Comparison of ENCODE assay signal across 12 cellular contexts in the genomic region with DNA sequence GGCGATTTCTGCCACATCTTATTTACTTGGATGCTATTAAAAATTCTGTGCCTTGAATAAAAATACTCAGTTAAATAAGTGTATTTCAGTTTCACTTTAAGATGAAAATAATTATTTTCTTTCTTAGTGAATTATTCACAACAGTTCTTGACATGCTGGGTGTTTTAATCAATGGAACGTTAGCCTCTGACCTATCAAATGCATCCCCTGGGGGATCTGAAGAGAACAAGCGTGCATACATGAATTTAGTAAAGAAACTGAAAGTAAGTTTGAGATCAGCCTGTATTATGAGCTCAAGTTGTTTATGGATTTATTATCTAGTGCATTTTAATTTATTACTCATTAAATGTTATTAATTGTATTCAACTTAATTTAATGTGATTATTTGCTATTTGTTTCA. TPM values are rescaled to one million over a fixed set of nuclear protein-coding genes. Genes with fewer than 3 reads are reported as not detected.
DNase-seq lines count a peak whose midpoint lies in the region; ATAC-seq and TF ChIP-seq lines count a peak whose summit lies in the region.
"Had no signal": no experiment of that assay in that cellular context is flagged by ENCODE, and none has a peak within 500 bp of the region (broad histone marks: within the 10 kb centered on the region; RNA-seq: fewer than 3 reads in every experiment).

No MANE protein-coding gene starts in this region.

- no peaks in the 10 kb centered on the region for H3K36me3 Mint-ChIP-seq in activated naive CD4-positive, alpha-beta T cell treated with anti-CD3 and anti-CD28 coated beads, Interleukin-2, amount 50 U/mL, for 72 hours
- H3K36me3 Mint-ChIP-seq: CD4-positive, CD25-positive, alpha-beta regulatory T cell had no signal

- H3K27me3 ChIP-seq in BLaER1 (no peaks in the 10 kb centered on the region), fibroblast of lung (ENCODE audit: control insufficient read depth, insufficient read depth, low read length) (no peaks in the 10 kb centered on the region)

- peak in 1 of 2 donors; percentile 21 for DNase-seq in fibroblast of lung (ENCODE audit: low read depth in 2 of 2)
- no peak for DNase-seq in HT-29 (ENCODE audit: low spot score)
- no peak for DNase-seq in central memory CD4-positive, alpha-beta T cell
- DNase-seq in T1000 (lab: John Stamatoyannopoulos, UW), result no peak
- no peak for DNase-seq in activated naive CD4-positive, alpha-beta T cell treated with anti-CD3 and anti-CD28 coated beads, Interleukin-2, amount 50 U/mL, for 72 hours (ENCODE audit: low spot score in 2 of 2)
- DNase-seq: PC-3 had no signal

- H2AFZ ChIP-seq in fibroblast of lung (ENCODE audit: low read length), result peak overlapping the region; percentile 70

- H3K4me3 ChIP-seq in BLaER1 (no peak overlapping the region), fibroblast of lung (replicated peaks in 1 of 4; ENCODE audit: control extremely low read depth in 1 of 4, insufficient read depth in 1 of 4, low read depth in 3 of 4, low read length in 4 of 4) (peak overlapping the region in 3 of 4 experiments; percentile 0 to 34 (median 8))

- no peak for TF ChIP-seq CTCF in fibroblast of lung (conservative IDR thresholded peaks at IDR 0.05 in 1 of 2, IDR thresholded peaks at IDR 0.05 in 1 of 2; ENCODE audit: low read depth in 1 of 2, low read length in 2 of 2)

- H3K9ac ChIP-seq in BLaER1 (no peak overlapping the region), fibroblast of lung (ENCODE audit: insufficient read depth, low read length) (no peak overlapping the region)

- ATAC-seq in GM19397 (IDR thresholded peaks at IDR 0.05; ENCODE audit: unreplicated experiment), result peak; percentile 50
- ATAC-seq in HG03108 (IDR thresholded peaks at IDR 0.05; ENCODE audit: unreplicated experiment), result peak; percentile 41
- ATAC-seq in activated naive CD4-positive, alpha-beta T cell treated with anti-CD3 and anti-CD28 coated beads, Interleukin-2, amount 50 U/mL, for 72 hours, result no peak
- ATAC-seq: PC-3 had no signal

- 0 out of 2 replicates have a peak, but pooled peaks cover 13% of the 10 kb centered on the region for H3K36me3 ChIP-seq in BLaER1
- no peaks in the 10 kb centered on the region for H3K36me3 ChIP-seq in fibroblast of lung (ENCODE audit: control insufficient read depth, insufficient read depth, low read length)

- peak overlapping the region; percentile 62 for H3K4me2 ChIP-seq in BLaER1
- H3K4me2 ChIP-seq in fibroblast of lung (ENCODE audit: extremely low read depth, insufficient read depth, low read length), result peak overlapping the region; percentile 88

- H3K9me3 ChIP-seq in BLaER1 (no peaks in the 10 kb centered on the region), fibroblast of lung (ENCODE audit: control insufficient read depth, insufficient read depth, low read depth, low read length) (no peaks in the 10 kb centered on the region)

- no peaks in the 10 kb centered on the region for H3K9me3 Mint-ChIP-seq in activated naive CD4-positive, alpha-beta T cell treated with anti-CD3 and anti-CD28 coated beads, Interleukin-2, amount 50 U/mL, for 72 hours
- H3K9me3 Mint-ChIP-seq: nephron had no signal

- no peak overlapping the region for H3K27ac Mint-ChIP-seq in activated naive CD4-positive, alpha-beta T cell treated with anti-CD3 and anti-CD28 coated beads, Interleukin-2, amount 50 U/mL, for 72 hours

- H3K27ac ChIP-seq in BLaER1 (no peak overlapping the region), fibroblast of lung (ENCODE audit: insufficient read depth, low read length) (no peak overlapping the region)

- no peaks in the 10 kb centered on the region for H4K20me1 ChIP-seq in BLaER1
- no peaks in the 10 kb centered on the region for H4K20me1 ChIP-seq in fibroblast of lung (ENCODE audit: control insufficient read depth, extremely low read depth, insufficient read depth, low read length)

- H3K79me2 ChIP-seq in fibroblast of lung (ENCODE audit: control insufficient read depth, insufficient read depth, low read length), result no peaks in the 10 kb centered on the region

- H3K4me1 ChIP-seq in BLaER1 (peaks cover 40% of the 10 kb centered on the region), fibroblast of lung (ENCODE audit: control insufficient read depth, extremely low read depth, insufficient read depth, low read length) (peaks cover 3% of the 10 kb centered on the region)

RNA-seq across cellular contexts. Expression of gene P2RY12, which starts 0.6 kb away (rescaled TPM):
- total RNA-seq in fibroblast of lung, result 1.8 and 2.5 TPM in 2 replicates
- 0.34 and 0.45 TPM in 2 replicates for polyA plus RNA-seq in fibroblast of lung
- polyA plus RNA-seq in fibroblast of lung (2012), result 0.23 and 0.32 TPM in 2 replicates
- not detected in 2 replicates for polyA minus RNA-seq in fibroblast of lung (ENCODE audit: low replicate concordance)
- not detected in 2 replicates for total RNA-seq in HT-29 (2014; rRNA removed; shearing (Covaris generic))
- not detected for total RNA-seq in activated naive CD4-positive, alpha-beta T cell treated with anti-CD3 and anti-CD28 coated beads, Interleukin-2, amount 50 U/mL, for 72 hours
- total RNA-seq: epithelial cell of proximal tubule, PC-3 had no signal
- polyA plus RNA-seq: CD4-positive, CD25-positive, alpha-beta regulatory T cell had no signal

RNA-seq across cellular contexts. Expression of gene P2RY13, which starts 54.6 kb away (rescaled TPM):
- under 0.01 TPM in 1 of 2 replicates, not detected in the other for total RNA-seq in fibroblast of lung
- polyA plus RNA-seq in fibroblast of lung, result 0.03 TPM in 1 of 2 replicates, not detected in the other
- polyA plus RNA-seq in fibroblast of lung (2012), result not detected in 2 replicates
- polyA minus RNA-seq in fibroblast of lung (ENCODE audit: low replicate concordance), result not detected in 2 replicates
- not detected in 2 replicates for total RNA-seq in HT-29 (2014; rRNA removed; shearing (Covaris generic))
- not detected for total RNA-seq in activated naive CD4-positive, alpha-beta T cell treated with anti-CD3 and anti-CD28 coated beads, Interleukin-2, amount 50 U/mL, for 72 hours
- total RNA-seq: CD4-positive, CD25-positive, alpha-beta regulatory T cell; epithelial cell of proximal tubule; PC-3 had no signal

Comparison
In these comparisons a context has a peak if more than half of its experiments do, and no peak if none do; other contexts are left out.
1. ATAC-seq: peak in GM19397 (single experiment) and HG03108 (single experiment); none in activated naive CD4-positive, alpha-beta T cell treated with anti-CD3 and anti-CD28 coated beads, Interleukin-2, amount 50 U/mL, for 72 hours (0 of 2).